ENCODE assay signal across 9 cellular contexts in genomic region chr4:11471613-11472012, GRCh38. TPM values are rescaled to one million over a fixed set of nuclear protein-coding genes. Genes with fewer than 3 reads are reported as not detected.
DNase-seq lines count a peak whose midpoint lies in the region; ATAC-seq and TF ChIP-seq lines count a peak whose summit lies in the region.
"Had no signal": no experiment of that assay in that cellular context is flagged by ENCODE, and none has a peak within 500 bp of the region (broad histone marks: within the 10 kb centered on the region; RNA-seq: fewer than 3 reads in every experiment).

No MANE protein-coding gene starts in this region.

- H3K79me2 ChIP-seq in smooth muscle cell (ENCODE audit: low read depth), result no peaks in the 10 kb centered on the region

- no peak for TF ChIP-seq POLR2A in body of pancreas (IDR thresholded peaks at IDR 0.05)

- no peaks in the 10 kb centered on the region for H3K36me3 Mint-ChIP-seq in T-cell

- H3K4me1 Mint-ChIP-seq in T-cell, result peaks cover 33 to 48% (median 37%) of the 10 kb centered on the region in 3 donors

- H3K27me3 ChIP-seq in body of pancreas (no peaks in the 10 kb centered on the region), smooth muscle cell (ENCODE audit: low read depth) (peaks cover 4% of the 10 kb centered on the region)
- H3K27me3 ChIP-seq: gastrocnemius medialis had no signal

- no peak overlapping the region for H3K9ac ChIP-seq in smooth muscle cell (ENCODE audit: low read depth)

- no peaks in the 10 kb centered on the region for H3K27me3 Mint-ChIP-seq in T-cell

- ATAC-seq in GM18511 (IDR thresholded peaks at IDR 0.05; ENCODE audit: unreplicated experiment), result peak; percentile 73
- peak; percentile 43 for ATAC-seq in HG02852 (IDR thresholded peaks at IDR 0.05; ENCODE audit: unreplicated experiment)
- peak; percentile 90 to 99 (median 98) for ATAC-seq in T-cell (replicated peaks in 1 of 4)
- ATAC-seq in body of pancreas, result peak; percentile 18

- no peak overlapping the region for H3K4me3 ChIP-seq in body of pancreas
- H3K4me3 ChIP-seq in smooth muscle cell, result no peak overlapping the region

- peak overlapping the region in 1 of 4 donors; percentile 49 for H3K27ac ChIP-seq in body of pancreas
- no peak overlapping the region for H3K27ac ChIP-seq in smooth muscle cell (ENCODE audit: low read depth)
- H3K27ac ChIP-seq: gastrocnemius medialis had no signal

- intact Hi-C loops in body of pancreas (cut with DNase I), result no loop called here

- H3K4me3 Mint-ChIP-seq in T-cell, result peak overlapping the region; percentile 76 to 82 (median 78)

- DNase-seq in T-cell, result peak; percentile 17 to 70 (median 48)
- DNase-seq in body of pancreas, result peak in 1 of 4 donors; percentile 35
- peak; percentile 54 for DNase-seq in stimulated activated CD4-positive, alpha-beta T cell treated with anti-CD3 and anti-CD28 coated beads, Interleukin-15, amount 100 ng/mL, for 24 hours
- DNase-seq in DMS 273 (lab: John Stamatoyannopoulos, UW; ENCODE audit: unreplicated experiment), result no peak
- DNase-seq in smooth muscle cell (lab: John Stamatoyannopoulos, UW; ENCODE audit: unreplicated experiment), result no peak
- no peak for DNase-seq in NCI-H345 treated with DMSO at 0.1 percent for 48 hours (lab: John Stamatoyannopoulos, UW; ENCODE audit: unreplicated experiment)
- DNase-seq: gastrocnemius medialis had no signal

- no peaks in the 10 kb centered on the region for H3K9me3 ChIP-seq in body of pancreas
- no peaks in the 10 kb centered on the region for H3K9me3 ChIP-seq in smooth muscle cell (replicated peaks; ENCODE audit: low read depth)
- H3K9me3 ChIP-seq: gastrocnemius medialis had no signal

- H3K27ac Mint-ChIP-seq in T-cell, result peak overlapping the region; percentile 98

- 31 to 41% methylated on average over 4 of the region's 4 CpGs for WGBS in body of pancreas, 2 donors
- WGBS in smooth muscle cell (ENCODE audit: low lambda C conversion rate), result 70% methylated on average over 4 of the region's 4 CpGs

- no peaks in the 10 kb centered on the region for H3F3A ChIP-seq in smooth muscle cell (ENCODE audit: low read depth)

- no peaks in the 10 kb centered on the region for H3K36me3 ChIP-seq in body of pancreas (replicated peaks in 1 of 2; ENCODE audit: insufficient read depth in 1 of 2, low read depth in 2 of 2)
- H3K36me3 ChIP-seq in smooth muscle cell (ENCODE audit: low read depth), result no peaks in the 10 kb centered on the region
- H3K36me3 ChIP-seq: gastrocnemius medialis had no signal

- H3K4me2 ChIP-seq in smooth muscle cell, result no peak overlapping the region

- CTCF ChIA-PET in T-cell (lab: Charles Lee), result interaction anchor here in 1 of 2 donors (0.6 to 0.7 kb wide), 2 partner anchors 1019 to 1307 kb away, joined by 4 to 6 read pairs; no protein-coding TSS in a partner anchor

- no peak overlapping the region for H2AFZ ChIP-seq in smooth muscle cell (ENCODE audit: low read depth)

- H3K9me3 Mint-ChIP-seq in T-cell, result no peaks in the 10 kb centered on the region

- POLR2A ChIA-PET in T-cell (lab: Charles Lee), result interaction anchor here in 1 of 2 donors (0.7 kb wide), 1 partner anchor 23 kb away, joined by 8 read pairs; no protein-coding TSS in a partner anchor

- H3K4me1 ChIP-seq in body of pancreas (no peaks in the 10 kb centered on the region), smooth muscle cell (ENCODE audit: low read depth) (peaks cover 3% of the 10 kb centered on the region)
- H3K4me1 ChIP-seq: gastrocnemius medialis had no signal

- H4K20me1 ChIP-seq in smooth muscle cell (ENCODE audit: low read depth), result no peaks in the 10 kb centered on the region

- TF ChIP-seq CTCF in body of pancreas (IDR thresholded peaks at IDR 0.05) (no peak), smooth muscle cell (IDR thresholded peaks at IDR 0.05; ENCODE audit: borderline replicate concordance, insufficient read depth, poor library complexity, severe bottlenecking) (no peak)

RNA-seq across cellular contexts. Expression of gene HS3ST1, which starts 42.9 kb away (rescaled TPM):
- total RNA-seq in T-cell, result under 1 TPM in 2 of 5 donors, not detected in 3; 0.03 to 0.23 TPM
- under 1 TPM; 0.78 to 0.99 TPM for total RNA-seq in body of pancreas
- 0.22 and 0.31 TPM in 2 replicates for total RNA-seq in smooth muscle cell
- 0.65 and 3.1 TPM in 2 replicates for polyA plus RNA-seq in smooth muscle cell

Comparison
In these comparisons a context has a peak if more than half of its experiments do, and no peak if none do; other contexts are left out.
1. ATAC-seq: peak in every context shown above with its lines; median percentile 98 in T-cell; 73 in GM18511; 43 in HG02852; 18 in body of pancreas.
2. DNase-seq: peak in T-cell (34 of 34) and stimulated activated CD4-positive, alpha-beta T cell treated with anti-CD3 and anti-CD28 coated beads, Interleukin-15, amount 100 ng/mL, for 24 hours (single experiment); none in DMS 273 (single experiment), smooth muscle cell (single experiment) and NCI-H345 treated with DMSO at 0.1 percent for 48 hours (single experiment).